ENCODE assay signal across 29 cellular contexts in genomic region chr15:90080818-90081382, GRCh38. TPM values are rescaled to one million over a fixed set of nuclear protein-coding genes. Genes with fewer than 3 reads are reported as not detected.
DNase-seq lines count a peak whose midpoint lies in the region; ATAC-seq, FAIRE-seq and TF ChIP-seq lines count a peak whose summit lies in the region.
"Had no signal": no experiment of that assay in that cellular context is flagged by ENCODE, and none has a peak within 500 bp of the region (broad histone marks: within the 10 kb centered on the region; RNA-seq: fewer than 3 reads in every experiment).

No MANE protein-coding gene starts in this region.

- 43 to 87% methylated on average over 1 to 4 of the region's 11 CpGs for WGBS in gastroesophageal sphincter (ENCODE audit: low coverage in 1 of 2), 2 donors
- no CpG with 5 or more reads among the region's 11 CpGs for WGBS in neuronal stem cell (ENCODE audit: extremely low coverage in 2 of 2, insufficient read length in 2 of 2, insufficient replicate concordance in 1 of 2), 2 donors

- no peak overlapping the region for H2BK120ac ChIP-seq in neuronal stem cell (ENCODE audit: low read depth, low read length)

- FAIRE-seq in GM12892 (lab: Jason Lieb, UNC), result no peak
- FAIRE-seq: TTC549 had no signal

- no peak overlapping the region for H3K4me2 ChIP-seq in neuronal stem cell (ENCODE audit: insufficient read depth, low read length, poor library complexity, severe bottlenecking)

- no peaks in the 10 kb centered on the region for H3K79me1 ChIP-seq in neuronal stem cell (ENCODE audit: low read depth, low read length)

- 0 out of 2 replicates have a peak, but pooled peaks cover 2% of the 10 kb centered on the region for H3K36me3 ChIP-seq in Panc1 (ENCODE audit: control insufficient read depth, insufficient read depth, low read length)
- H3K36me3 ChIP-seq in gastroesophageal sphincter, result peaks cover 0 to 81% of the 10 kb centered on the region in 2 donors
- H3K36me3 ChIP-seq in neuronal stem cell (replicated peaks in 1 of 2; ENCODE audit: control insufficient read depth in 2 of 2, insufficient read depth in 2 of 2, low read length in 2 of 2), result peaks cover 55 to 92% of the 10 kb centered on the region in 2 donors
- H3K36me3 ChIP-seq in CD4-positive, alpha-beta memory T cell (ENCODE audit: insufficient read depth, low read length), result peaks cover 28% of the 10 kb centered on the region

- peak overlapping the region; percentile 39 for H2BK5ac ChIP-seq in neuronal stem cell (ENCODE audit: low read length)

- no peaks in the 10 kb centered on the region for H3K9me3 Mint-ChIP-seq in CD4-positive, alpha-beta memory T cell
- H3K9me3 Mint-ChIP-seq: stimulated activated naive CD8-positive, alpha-beta T cell treated with anti-CD3 and anti-CD28 coated beads, Interleukin-15, amount 100 ng/mL, for 72 hours had no signal

- H3K4me1 Mint-ChIP-seq in CD4-positive, alpha-beta memory T cell, result peaks cover 0 to 2% (median 0%) of the 10 kb centered on the region in 4 donors

- no peak overlapping the region for H3K4ac ChIP-seq in neuronal stem cell (ENCODE audit: low read length)

- H2AFZ ChIP-seq in neuronal stem cell (ENCODE audit: low read length), result no peak overlapping the region

- no peak overlapping the region for H3K4me3 Mint-ChIP-seq in CD4-positive, alpha-beta memory T cell
- H3K4me3 Mint-ChIP-seq: stimulated activated naive CD8-positive, alpha-beta T cell treated with anti-CD3 and anti-CD28 coated beads, Interleukin-15, amount 100 ng/mL, for 72 hours had no signal

- no peak overlapping the region for H2AK5ac ChIP-seq in neuronal stem cell (ENCODE audit: low read depth, low read length)

- no TSS peak for BruUV-seq in Panc1 (replicated peaks; lab: Mats Ljungman, UMichigan)

- H2BK12ac ChIP-seq in neuronal stem cell (ENCODE audit: low read length), result peak overlapping the region; percentile 41

- no peak overlapping the region for H3K4me3 ChIP-seq in Panc1 (ENCODE audit: low read depth in 2 of 2, low read length in 2 of 2)
- H3K4me3 ChIP-seq in gastroesophageal sphincter, result no peak overlapping the region
- H3K4me3 ChIP-seq in neuronal stem cell (ENCODE audit: low read length in 2 of 2), result no peak overlapping the region
- no peak overlapping the region for H3K4me3 ChIP-seq in CD4-positive, alpha-beta memory T cell (ENCODE audit: low read length in 2 of 2)
- H3K4me3 ChIP-seq: BLaER1 treated with 17β-estradiol and CSF1 and Interleukin-3, amounts not matched to agents 10 nM and 100 nM; body of pancreas; heart right ventricle; MG63; SK-N-MC; skin epidermis; tibial nerve had no signal

- peak overlapping the region; percentile 48 for H3K18ac ChIP-seq in neuronal stem cell (ENCODE audit: low read length)

- H3K23ac ChIP-seq in neuronal stem cell (ENCODE audit: low read depth, low read length, poor library complexity), result no peak overlapping the region

- H4K91ac ChIP-seq in neuronal stem cell (ENCODE audit: low read depth, low read length, poor library complexity), result no peak overlapping the region

- peak; percentile 56 for ATAC-seq in Panc1
- peak; percentile 8 for ATAC-seq in gastroesophageal sphincter
- no peak for ATAC-seq in GM21786 (IDR thresholded peaks at IDR 0.05; ENCODE audit: unreplicated experiment)
- ATAC-seq: activated CD4-positive, CD25-positive, alpha-beta regulatory T cell treated with anti-CD3 and anti-CD28 coated beads, Interleukin-2, amount 50 U/mL, for 24 hours; body of pancreas; HCT116 had no signal

- H3K27me3 ChIP-seq in Panc1 (ENCODE audit: control insufficient read depth, insufficient read depth, low read length), result no peaks in the 10 kb centered on the region
- no peaks in the 10 kb centered on the region for H3K27me3 ChIP-seq in gastroesophageal sphincter
- no peaks in the 10 kb centered on the region for H3K27me3 ChIP-seq in neuronal stem cell (ENCODE audit: control insufficient read depth in 3 of 3, insufficient read depth in 3 of 3, low read depth in 1 of 3, low read length in 3 of 3)
- H3K27me3 ChIP-seq in CD4-positive, alpha-beta memory T cell (ENCODE audit: insufficient read depth, low read length), result no peaks in the 10 kb centered on the region
- H3K27me3 ChIP-seq: BLaER1 treated with 17β-estradiol and CSF1 and Interleukin-3, amounts not matched to agents 10 nM and 100 nM; body of pancreas; heart right ventricle; MG63; tibial nerve had no signal

- peak overlapping the region; percentile 86 for H3K9ac ChIP-seq in neuronal stem cell (ENCODE audit: low read depth, low read length, poor library complexity)

- no peak for DNase-seq in GM12892 (ENCODE audit: insufficient read length)
- no peak for DNase-seq in Panc1 (ENCODE audit: low read depth, low spot score)
- DNase-seq in neuronal stem cell (ENCODE audit: low spot score), result no peak
- DNase-seq in erythroblast (lab: John Stamatoyannopoulos, UW), result no peak
- DNase-seq in CD4-positive, alpha-beta memory T cell, result no peak
- DNase-seq: activated CD4-positive, alpha-beta T cell treated with anti-CD3 and anti-CD28 coated beads, Interleukin-2, amount 50 U/mL, for 48 hours; activated effector memory CD4-positive, alpha-beta T cell treated with Interleukin-2 at 50 U/mL for 16 hours; body of pancreas; COR-L47; DMS79; effector CD8-positive, alpha-beta T cell; foreskin fibroblast; GDM1; heart right ventricle; KBM-7; mesendoderm; MG63; NCI-H2029; occipital lobe; stimulated activated naive CD8-positive, alpha-beta T cell treated with anti-CD3 and anti-CD28 coated beads, Interleukin-15, amount 100 ng/mL, for 72 hours had no signal

- H3K4me1 ChIP-seq in Panc1 (ENCODE audit: control insufficient read depth, insufficient read depth, low read length), result no peaks in the 10 kb centered on the region; the same call in 1 of the 2 replicates
- peaks cover 0 to 23% (median 10%) of the 10 kb centered on the region in 3 donors for H3K4me1 ChIP-seq in gastroesophageal sphincter
- H3K4me1 ChIP-seq in neuronal stem cell (ENCODE audit: control insufficient read depth in 2 of 2, insufficient read depth in 1 of 2, low read depth in 1 of 2, low read length in 2 of 2), result peaks cover 0 to 7% of the 10 kb centered on the region in 2 donors
- no peaks in the 10 kb centered on the region for H3K4me1 ChIP-seq in CD4-positive, alpha-beta memory T cell (ENCODE audit: insufficient read depth, low read length)
- H3K4me1 ChIP-seq: tibial nerve had no signal

- in situ Hi-C loops in Panc1 (cut with HindIII; ENCODE audit: low pct_unique_long_range_greater_than_20kb, low sequenced_read_pairs), result no loop called here

- POLR2A ChIA-PET in Panc1 (lab: Charles Lee), result no interaction called here
- POLR2A ChIA-PET in CD4-positive, alpha-beta memory T cell (lab: Charles Lee; ENCODE audit: partially characterized antibody), result interaction anchor here (1.1 kb wide), 1 partner anchor 22 kb away, joined by 4 read pairs; no protein-coding TSS in a partner anchor

- intact Hi-C loops in Panc1 (cut with micrococcal nuclease; ENCODE audit: unreplicated experiment), result no loop called here
- intact Hi-C loops in CD4-positive, alpha-beta memory T cell (cut with micrococcal nuclease), result no loop called here

- H2BK15ac ChIP-seq in neuronal stem cell (ENCODE audit: low read length), result no peak overlapping the region

- H3K9me3 ChIP-seq in Panc1 (ENCODE audit: control insufficient read depth, insufficient read depth, low read depth, low read length) (no peaks in the 10 kb centered on the region), gastroesophageal sphincter (no peaks in the 10 kb centered on the region), neuronal stem cell (replicated peaks in 1 of 2; ENCODE audit: control insufficient read depth in 2 of 2, insufficient read depth in 1 of 2, low read depth in 1 of 2, low read length in 2 of 2) (no peaks in the 10 kb centered on the region)
- no peaks in the 10 kb centered on the region for H3K9me3 ChIP-seq in CD4-positive, alpha-beta memory T cell (ENCODE audit: control insufficient read depth in 1 of 2, low read length in 2 of 2)
- H3K9me3 ChIP-seq: BLaER1 treated with 17β-estradiol and CSF1 and Interleukin-3, amounts not matched to agents 10 nM and 100 nM; body of pancreas; heart right ventricle; MG63; tibial nerve had no signal

- no peaks in the 10 kb centered on the region for H3K27me3 Mint-ChIP-seq in CD4-positive, alpha-beta memory T cell
- H3K27me3 Mint-ChIP-seq: stimulated activated naive CD8-positive, alpha-beta T cell treated with anti-CD3 and anti-CD28 coated beads, Interleukin-15, amount 100 ng/mL, for 72 hours had no signal

- peaks cover 18 to 53% of the 10 kb centered on the region in 2 donors for H3K36me3 Mint-ChIP-seq in CD4-positive, alpha-beta memory T cell

- TF ChIP-seq CTCF in Panc1 (IDR thresholded peaks at IDR 0.05), result no peak
- no peak for TF ChIP-seq CTCF in gastroesophageal sphincter (IDR thresholded peaks at IDR 0.05)

- peak overlapping the region in 1 of 7 donors; percentile 35 for H3K27ac Mint-ChIP-seq in CD4-positive, alpha-beta memory T cell

- peak overlapping the region; percentile 38 for H3K14ac ChIP-seq in neuronal stem cell (ENCODE audit: low read length)

- H4K8ac ChIP-seq in neuronal stem cell (ENCODE audit: low read depth, low read length), result peak overlapping the region; percentile 82

- no peak for TF ChIP-seq EP300 in gastroesophageal sphincter (IDR thresholded peaks at IDR 0.05)

- H3K27ac ChIP-seq in Panc1 (ENCODE audit: low read length) (no peak overlapping the region), gastroesophageal sphincter (peak overlapping the region in 3 of 4 donors; percentile 38 to 57 (median 55)), neuronal stem cell (replicated peaks; ENCODE audit: low read length) (peak overlapping the region; percentile 29)
- no peak overlapping the region for H3K27ac ChIP-seq in CD4-positive, alpha-beta memory T cell (ENCODE audit: low read depth, low read length)
- H3K27ac ChIP-seq: SK-N-MC, tibial nerve had no signal

- CTCF ChIA-PET in Panc1 (lab: Charles Lee), result no interaction called here
- CTCF ChIA-PET in CD4-positive, alpha-beta memory T cell (lab: Charles Lee; ENCODE audit: partially characterized antibody), result no interaction called here

- 0 out of 2 replicates have a peak, but pooled peaks have one; percentile 23 for TF ChIP-seq POLR2A in GM12892 (IDR thresholded peaks at IDR 0.05; ENCODE audit: low read depth, low read length)
- no peak for TF ChIP-seq POLR2A in gastroesophageal sphincter (IDR thresholded peaks at IDR 0.05)
- TF ChIP-seq POLR2A in erythroblast (IDR thresholded peaks at IDR 0.05; ENCODE audit: low read length), result no peak

RNA-seq across cellular contexts. Expression of gene IDH2, which starts 21.4 kb away (rescaled TPM):
- 147 TPM for polyA plus RNA-seq in GM12892 (2012; ENCODE audit: missing spikeins)
- total RNA-seq in Panc1 (2021; ENCODE audit: unreplicated experiment) (197 TPM), gastroesophageal sphincter (100 to 1,000 TPM in 3 of 4 donors, 10 to 100 TPM in 1; 45.2 to 289 (median 132) TPM)
- polyA plus RNA-seq in Panc1 (2012; ENCODE audit: insufficient read length), result 331 TPM
- polyA plus RNA-seq in neuronal stem cell (2013, experiment 1 of 2), result 111 TPM
- polyA plus RNA-seq in neuronal stem cell (2013, experiment 2 of 2), result 110 TPM
- total RNA-seq in CD4-positive, alpha-beta memory T cell, result 10 to 100 TPM; 41.2 to 43.6 TPM
- 100 to 1,000 TPM; 106 to 139 TPM for polyA plus RNA-seq in CD4-positive, alpha-beta memory T cell

Comparison
In these comparisons a context has a peak if more than half of its experiments do, and no peak if none do; other contexts are left out.
1. H3K27ac ChIP-seq: peak in gastroesophageal sphincter (3 of 4) and neuronal stem cell (single experiment); none in Panc1 (single experiment) and CD4-positive, alpha-beta memory T cell (single experiment).